17 cellular contexts compared by ENCODE assay signal in genomic region chr9:21017092-21017491, GRCh38. TPM values are rescaled to one million over a fixed set of nuclear protein-coding genes. Genes with fewer than 3 reads are reported as not detected.
DNase-seq lines count a peak whose midpoint lies in the region; ATAC-seq and TF ChIP-seq lines count a peak whose summit lies in the region.
"Had no signal": no experiment of that assay in that cellular context is flagged by ENCODE, and none has a peak within 500 bp of the region (broad histone marks: within the 10 kb centered on the region; RNA-seq: fewer than 3 reads in every experiment).

No MANE protein-coding gene starts in this region.

- ATAC-seq in IMR-90 (ENCODE audit: low read depth) (peak; percentile 86), T-helper 17 cell (no peak)
- ATAC-seq: natural killer cell had no signal

- CTCF ChIA-PET in AG04449 (lab: Yijun Ruan, JAX) (interaction anchor here (1.3 to 1.4 kb wide), 3 partner anchors 10 to 33 kb away, joined by 3 to 4 read pairs (median 4); no protein-coding TSS in a partner anchor), IMR-90 (lab: Yijun Ruan, JAX) (interaction anchor here (0.6 to 1.0 kb wide), 2 partner anchors 95 to 302 kb away, joined by 3 to 7 read pairs; no protein-coding TSS in a partner anchor)

- H3K14ac ChIP-seq in IMR-90 (replicated peaks; ENCODE audit: low read depth, low read length) = peak overlapping the region; percentile 65; the same call in 1 of the 2 replicates

- no peak overlapping the region for H3K18ac ChIP-seq in IMR-90 (ENCODE audit: low read depth, low read length)

- WGBS in IMR-90 (ENCODE audit: extremely low coverage in 2 of 2, insufficient read length in 1 of 2), 2 experiments = no CpG with 5 or more reads among the region's 2 CpGs

- no peaks in the 10 kb centered on the region for H4K20me1 ChIP-seq in IMR-90 (ENCODE audit: insufficient read depth, low read length)

- no peak for TF ChIP-seq RAD21 in IMR-90 (IDR thresholded peaks at IDR 0.05; ENCODE audit: low read length)

- no peak overlapping the region for H3K4me3 Mint-ChIP-seq in T-helper 17 cell
- H3K4me3 Mint-ChIP-seq: H9, natural killer cell had no signal

- peak; percentile 42 for DNase-seq in AG04449 (ENCODE audit: low read depth, low spot score)
- DNase-seq in IMR-90 = peak; percentile 94
- peak; percentile 63 for DNase-seq in astrocyte of the spinal cord (ENCODE audit: low read depth, low spot score)
- DNase-seq in hepatic stellate cell (ENCODE audit: low spot score) = peak; percentile 29
- DNase-seq in T-helper 17 cell = no peak
- no peak for DNase-seq in SW480 (ENCODE audit: low spot score)
- no peak for DNase-seq in BE2C
- DNase-seq in vagina (ENCODE audit: extremely low spot score in 2 of 2) = no peak
- DNase-seq: activated naive CD4-positive, alpha-beta T cell; AML-193; DMS53; H9; KBM-7; left ventricle myocardium inferior; natural killer cell; NCI-H446 treated with DMSO at 0.1 percent for 48 hours; retina had no signal

- H4K8ac ChIP-seq in IMR-90 (ENCODE audit: low read depth in 2 of 2, low read length in 2 of 2) = no peak overlapping the region

- H3K4me2 ChIP-seq in IMR-90 (ENCODE audit: low read depth, low read length) = no peak overlapping the region

- TF ChIP-seq POLR2A in IMR-90 (IDR thresholded peaks at IDR 0.05; ENCODE audit: low read depth, low read length) (no peak), vagina (IDR thresholded peaks at IDR 0.05) (no peak)

- intact Hi-C loops in IMR-90 (cut with micrococcal nuclease) (no loop called here), vagina (cut with DNase I) (no loop called here)

- dilution Hi-C loops in IMR-90 (cut with HindIII; ENCODE audit: low sequenced_read_pairs, unreplicated experiment) = no loop called here

- H2AK5ac ChIP-seq in IMR-90 (ENCODE audit: low read depth, low read length) = no peak overlapping the region

- H3K4ac ChIP-seq in IMR-90 (ENCODE audit: low read depth, low read length) = peak overlapping the region; percentile 31; the same call in 1 of the 2 replicates

- no peak overlapping the region for H3K27ac Mint-ChIP-seq in T-helper 17 cell

- peaks cover 5% of the 10 kb centered on the region for H3K4me1 Mint-ChIP-seq in T-helper 17 cell

- no peaks in the 10 kb centered on the region for H3K79me1 ChIP-seq in IMR-90 (ENCODE audit: low read depth in 1 of 2, low read length in 2 of 2)

- H3K27ac ChIP-seq in IMR-90 (ENCODE audit: insufficient read depth, low read length) (no peak overlapping the region), vagina (no peak overlapping the region)
- H3K27ac ChIP-seq: left ventricle myocardium inferior had no signal

- in situ Hi-C loops in IMR-90 (cut with MboI; ENCODE audit: low sequenced_read_pairs) = no loop called here
- in situ Hi-C loops in astrocyte of the spinal cord (cut with HindIII; ENCODE audit: low sequenced_read_pairs) = no loop called here

- H4K91ac ChIP-seq in IMR-90 (ENCODE audit: insufficient read depth, low read depth, low read length) = no peak overlapping the region

- H3K27me3 ChIP-seq in IMR-90 (ENCODE audit: control insufficient read depth, insufficient read depth, low read length) (no peaks in the 10 kb centered on the region), BE2C (no peaks in the 10 kb centered on the region), vagina (no peaks in the 10 kb centered on the region)

- BruUV-seq in IMR-90 (replicated peaks; lab: Mats Ljungman, UMichigan) = no TSS peak

- H2AFZ ChIP-seq in IMR-90 (replicated peaks; ENCODE audit: low read length, poor library complexity) = no peak overlapping the region

- no peak overlapping the region for H2AK9ac ChIP-seq in IMR-90 (replicated peaks; ENCODE audit: low read depth, low read length, poor library complexity)

- H3K36me3 Mint-ChIP-seq in T-helper 17 cell (ENCODE audit: low read depth) = peaks cover 6% of the 10 kb centered on the region

- H3K4me1 ChIP-seq in IMR-90 (ENCODE audit: control insufficient read depth, insufficient read depth, low read length) (peaks cover 2% of the 10 kb centered on the region), BE2C (no peaks in the 10 kb centered on the region), vagina (no peaks in the 10 kb centered on the region)

- H2BK120ac ChIP-seq in IMR-90 (ENCODE audit: low read depth, low read length) = peak overlapping the region; percentile 61; the same call in 1 of the 2 replicates

- H3K4me3 ChIP-seq in AG04449 (ENCODE audit: low read depth, low read length) = no peak overlapping the region
- H3K4me3 ChIP-seq in IMR-90 (ENCODE audit: insufficient read depth, low read depth, low read length) = no peak overlapping the region
- no peak overlapping the region for H3K4me3 ChIP-seq in astrocyte of the spinal cord (ENCODE audit: low read depth, low read length)
- no peak overlapping the region for H3K4me3 ChIP-seq in BE2C (ENCODE audit: low read depth, low read length)
- no peak overlapping the region for H3K4me3 ChIP-seq in vagina
- H3K4me3 ChIP-seq: left ventricle myocardium inferior had no signal

- H3K9ac ChIP-seq in IMR-90 (ENCODE audit: low read depth, low read length) = no peak overlapping the region

- TF ChIP-seq CTCF in AG04449 (IDR thresholded peaks at IDR 0.05; ENCODE audit: insufficient read depth, low read length, missing control alignments) = no peak
- no peak for TF ChIP-seq CTCF in IMR-90 (conservative IDR thresholded peaks at IDR 0.05; ENCODE audit: low read depth, low read length)
- TF ChIP-seq CTCF in astrocyte of the spinal cord (IDR thresholded peaks at IDR 0.05; ENCODE audit: low read depth, low read length) = no peak
- TF ChIP-seq CTCF in BE2C (IDR thresholded peaks at IDR 0.05; ENCODE audit: low read depth, low read length) = no peak
- TF ChIP-seq CTCF in vagina (IDR thresholded peaks at IDR 0.05) = no peak

- H3K23ac ChIP-seq in IMR-90 (ENCODE audit: low read depth, low read length) = no peak overlapping the region

- no peaks in the 10 kb centered on the region for H3K27me3 Mint-ChIP-seq in T-helper 17 cell

- H2BK20ac ChIP-seq in IMR-90 (ENCODE audit: low read depth, low read length) = no peak overlapping the region

- H3K9me1 ChIP-seq in IMR-90 (ENCODE audit: insufficient read depth, low read length) = 0 out of 2 replicates have a peak, but pooled peaks cover 3% of the 10 kb centered on the region

- H2BK15ac ChIP-seq in IMR-90 (ENCODE audit: low read depth, low read length) = no peak overlapping the region

- H3K36me3 ChIP-seq in IMR-90 (ENCODE audit: control insufficient read depth, insufficient read depth, low read length) (no peaks in the 10 kb centered on the region), BE2C (no peaks in the 10 kb centered on the region), vagina (no peaks in the 10 kb centered on the region)
- H3K36me3 ChIP-seq: left ventricle myocardium inferior had no signal

- H3K9me3 ChIP-seq in IMR-90 (ENCODE audit: control insufficient read depth, insufficient read depth, low read length) (no peaks in the 10 kb centered on the region), T-helper 17 cell (ENCODE audit: control insufficient read depth, low read length, poor library complexity, severe bottlenecking) (no peaks in the 10 kb centered on the region), BE2C (no peaks in the 10 kb centered on the region), vagina (no peaks in the 10 kb centered on the region)

- peak overlapping the region; percentile 70 for H2BK5ac ChIP-seq in IMR-90 (ENCODE audit: low read depth, low read length, poor library complexity, severe bottlenecking)

- no peak overlapping the region for H4K5ac ChIP-seq in IMR-90 (ENCODE audit: low read depth, low read length)

- POLR2A ChIA-PET in AG04449 (lab: Yijun Ruan, JAX) (no interaction called here), IMR-90 (lab: Charles Lee; ENCODE audit: unreplicated experiment) (no interaction called here)

- no peak overlapping the region for H3K56ac ChIP-seq in IMR-90 (ENCODE audit: extremely low read depth, insufficient read depth, low read length)

TF ChIP-seq in IMR-90, 13 proteins besides CTCF, POLR2A, EP300 and RAD21 (continues in another document):
- TF ChIP-seq MAZ (IDR thresholded peaks at IDR 0.05; ENCODE audit: borderline replicate concordance, low read depth, low read length) = no peak
- peak; percentile 75 for TF ChIP-seq MAFK (IDR thresholded peaks at IDR 0.05; ENCODE audit: low read depth, low read length)
- peak; percentile 92 for TF ChIP-seq USF2 (IDR thresholded peaks at IDR 0.05; ENCODE audit: low read depth, low read length)
- TF ChIP-seq FOS (IDR thresholded peaks at IDR 0.05; ENCODE audit: low read depth, low read length) = peak; percentile 71
- TF ChIP-seq CEBPB (IDR thresholded peaks at IDR 0.05; ENCODE audit: low read depth, low read length) = peak; percentile 70; the same call in 1 of the 2 replicates
- peak; percentile 37; the same call in 1 of the 2 replicates for TF ChIP-seq MXI1 (IDR thresholded peaks at IDR 0.05; ENCODE audit: borderline replicate concordance, low read depth, low read length)
- no peak for TF ChIP-seq RFX5 (IDR thresholded peaks at IDR 0.05; ENCODE audit: low read depth, low read length)
- TF ChIP-seq NFE2L2 (IDR thresholded peaks at IDR 0.05; ENCODE audit: low read depth, low read length) = peak; percentile 21; the same call in 1 of the 2 replicates
- no peak for TF ChIP-seq CHD1 (IDR thresholded peaks at IDR 0.05; ENCODE audit: low read depth, low read length)
- TF ChIP-seq, protein P1, sequence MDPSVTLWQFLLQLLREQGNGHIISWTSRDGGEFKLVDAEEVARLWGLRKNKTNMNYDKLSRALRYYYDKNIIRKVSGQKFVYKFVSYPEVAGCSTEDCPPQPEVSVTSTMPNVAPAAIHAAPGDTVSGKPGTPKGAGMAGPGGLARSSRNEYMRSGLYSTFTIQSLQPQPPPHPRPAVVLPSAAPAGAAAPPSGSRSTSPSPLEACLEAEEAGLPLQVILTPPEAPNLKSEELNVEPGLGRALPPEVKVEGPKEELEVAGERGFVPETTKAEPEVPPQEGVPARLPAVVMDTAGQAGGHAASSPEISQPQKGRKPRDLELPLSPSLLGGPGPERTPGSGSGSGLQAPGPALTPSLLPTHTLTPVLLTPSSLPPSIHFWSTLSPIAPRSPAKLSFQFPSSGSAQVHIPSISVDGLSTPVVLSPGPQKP (IDR thresholded peaks at IDR 0.05; ENCODE audit: borderline replicate concordance, low read depth, low read length) = no peak

RNA-seq across cellular contexts. Expression of gene HACD4, which starts 14.3 kb away (rescaled TPM):
- total RNA-seq in IMR-90 (2012; rRNA removed) = 2.2 and 2.8 TPM in 2 replicates
- polyA plus RNA-seq in IMR-90 (2012; rRNA removed) = 1.5 and 1.9 TPM in 2 replicates
- 0.37 and 0.59 TPM in 2 replicates for polyA plus RNA-seq in IMR-90 (2012; cell fraction: cytosol; rRNA removed)
- polyA plus RNA-seq in IMR-90 (2012; cell fraction: nucleus; rRNA removed; ENCODE audit: low replicate concordance) = 0.22 and 1.9 TPM in 2 replicates
- total RNA-seq in T-helper 17 cell = 1 to 10 TPM; 8.7 to 9.8 TPM
- polyA plus RNA-seq in BE2C (2012; ENCODE audit: insufficient read depth, insufficient read length, low read depth) = 0.12 TPM
- total RNA-seq in vagina = 3.2 TPM

Comparison
In these comparisons a context has a peak if more than half of its experiments do, and no peak if none do; other contexts are left out.
1. DNase-seq: peak in AG04449 (single experiment), IMR-90 (single experiment), astrocyte of the spinal cord (single experiment) and hepatic stellate cell (single experiment); none in T-helper 17 cell (0 of 3), SW480 (single experiment), BE2C (single experiment) and vagina (0 of 2).